Comparison of ENCODE assay signal across 9 cellular contexts in the genomic region with DNA sequence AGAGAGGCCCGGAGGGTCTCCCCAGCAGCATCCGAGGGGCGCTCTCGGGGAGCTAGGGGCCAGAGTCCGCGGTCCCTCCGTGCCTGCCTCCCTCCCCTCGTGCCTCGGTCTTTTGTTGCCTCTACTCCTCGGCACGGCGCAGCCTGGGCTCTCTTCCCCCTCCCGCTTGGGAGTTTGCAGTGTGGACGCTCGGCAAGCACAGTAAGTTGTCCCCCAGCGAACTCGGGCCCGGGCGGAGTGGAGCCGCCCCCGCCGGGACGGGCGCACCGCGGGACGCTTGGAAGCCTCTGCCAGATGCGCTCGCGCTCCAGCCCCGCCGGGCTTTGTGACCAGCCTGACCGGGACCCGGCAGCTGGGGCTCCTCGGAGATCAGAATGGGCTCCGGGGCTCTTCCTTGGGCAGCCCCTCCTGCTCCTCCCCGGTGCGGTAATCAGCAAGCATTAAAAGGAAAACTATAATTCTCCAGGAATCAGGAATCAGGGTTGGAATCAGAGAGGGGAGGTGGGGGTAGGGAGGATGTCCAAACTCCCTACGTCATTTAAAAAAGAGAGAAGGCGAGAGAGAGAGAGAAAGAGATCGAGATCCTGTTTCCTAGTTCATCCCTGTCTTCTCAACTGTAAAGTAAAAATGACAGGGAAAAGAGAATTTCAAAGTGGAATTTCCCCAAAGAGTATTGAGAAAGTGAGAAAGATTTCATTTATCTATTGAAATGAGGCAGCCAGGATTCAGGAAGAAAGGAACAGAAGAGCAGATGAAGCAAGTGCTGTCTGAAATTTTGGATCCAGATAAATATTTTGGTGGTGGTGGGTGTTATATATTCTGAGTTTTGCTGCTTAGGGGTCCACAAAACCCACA. TPM values are rescaled to one million over a fixed set of nuclear protein-coding genes. Genes with fewer than 3 reads are reported as not detected.
DNase-seq lines count a peak whose midpoint lies in the region; ATAC-seq and TF ChIP-seq lines count a peak whose summit lies in the region.
"Had no signal": no experiment of that assay in that cellular context is flagged by ENCODE, and none has a peak within 500 bp of the region (broad histone marks: within the 10 kb centered on the region; RNA-seq: fewer than 3 reads in every experiment).

No MANE protein-coding gene starts in this region.

- peaks cover 47% of the 10 kb centered on the region; the same call in 1 of the 2 replicates for H3K27me3 ChIP-seq in SK-N-SH (ENCODE audit: insufficient read depth)
- H3K27me3 ChIP-seq in SJSA1 (replicated peaks): peaks cover 24% of the 10 kb centered on the region
- peaks cover 98% of the 10 kb centered on the region for H3K27me3 ChIP-seq in left ventricle myocardium inferior (ENCODE audit: low read depth)

- TF ChIP-seq CTCF in SK-N-SH (IDR thresholded peaks at IDR 0.05) (no peak), left ventricle myocardium inferior (IDR thresholded peaks at IDR 0.05; ENCODE audit: borderline replicate concordance) (no peak)

- H3K27ac ChIP-seq in SK-N-SH (ENCODE audit: low read depth in 2 of 2, low read length in 1 of 2) (no peak overlapping the region), SJSA1 (peak overlapping the region; percentile 64), left ventricle myocardium inferior (replicated peaks) (peak overlapping the region; percentile 62)
- H3K27ac ChIP-seq: C4-2B had no signal

- intact Hi-C loops in left ventricle myocardium inferior (cut with micrococcal nuclease) (no loop called here), posterior cingulate gyrus (cut with DNase I) (no loop called here)

- no peaks in the 10 kb centered on the region for H3K9me2 ChIP-seq in SK-N-SH

- DNase-seq in SK-N-SH (peak; percentile 72), SJSA1 (ENCODE audit: low read depth in 1 of 2, low spot score in 2 of 2) (peak; percentile 71 to 74), left ventricle myocardium inferior (peak; percentile 18), posterior cingulate gyrus (peak in 8 of 10 donors; percentile 30 to 91 (median 48)), RKO (ENCODE audit: low spot score) (no peak)

- no peaks in the 10 kb centered on the region for H3K9me3 ChIP-seq in SK-N-SH
- H3K9me3 ChIP-seq in SJSA1 (replicated peaks): no peaks in the 10 kb centered on the region
- no peaks in the 10 kb centered on the region for H3K9me3 ChIP-seq in left ventricle myocardium inferior (replicated peaks)

- H2AFZ ChIP-seq in SK-N-SH (ENCODE audit: low read depth): no peak overlapping the region

- H3K36me3 ChIP-seq in SK-N-SH (replicated peaks in 1 of 2; ENCODE audit: control insufficient read depth in 1 of 2, insufficient read depth in 2 of 2, low read length in 1 of 2) (no peaks in the 10 kb centered on the region), SJSA1 (peaks cover 11% of the 10 kb centered on the region; the same call in 1 of the 2 replicates), left ventricle myocardium inferior (no peaks in the 10 kb centered on the region)

- CTCF ChIA-PET in SK-N-SH (lab: Yijun Ruan, JAX): interaction anchor here (1.0 kb wide), 1 partner anchor 13 kb away, joined by 4 read pairs; no protein-coding TSS in a partner anchor

- H3K4me3 ChIP-seq in SK-N-SH (ENCODE audit: low read depth in 2 of 2, low read length in 1 of 2): peak overlapping the region in 1 of 2 experiments; percentile 35; a peak in 1 of 4 replicates
- peak overlapping the region; percentile 72 for H3K4me3 ChIP-seq in SJSA1
- H3K4me3 ChIP-seq in left ventricle myocardium inferior: peak overlapping the region; percentile 64

- no peak for TF ChIP-seq RAD21 in SK-N-SH (IDR thresholded peaks at IDR 0.05; ENCODE audit: low read length)

- ATAC-seq in SK-N-SH treated with all-trans-retinoic acid at 6 μM for 48 hours: no peak; the same call in 2 of the 3 replicates
- ATAC-seq in GM19452 (IDR thresholded peaks at IDR 0.05; ENCODE audit: unreplicated experiment): no peak
- ATAC-seq in HG03025 (IDR thresholded peaks at IDR 0.05; ENCODE audit: low FRiP score, unreplicated experiment): no peak

- H3K79me2 ChIP-seq in SK-N-SH (ENCODE audit: insufficient read depth): no peaks in the 10 kb centered on the region

- peaks cover 0 to 3% of the 10 kb centered on the region in 2 experiments; a peak in 1 of 4 replicates for H3K4me1 ChIP-seq in SK-N-SH (ENCODE audit: control insufficient read depth in 1 of 2, insufficient read depth in 2 of 2, low read depth in 1 of 2, low read length in 1 of 2)
- H3K4me1 ChIP-seq in SJSA1 (replicated peaks): peaks cover 55% of the 10 kb centered on the region
- H3K4me1 ChIP-seq in left ventricle myocardium inferior: peaks cover 19% of the 10 kb centered on the region

- H4K20me1 ChIP-seq in SK-N-SH (ENCODE audit: insufficient read depth): no peaks in the 10 kb centered on the region

- no peaks in the 10 kb centered on the region for H3F3A ChIP-seq in SK-N-SH (replicated peaks; ENCODE audit: insufficient read depth)

- no peak overlapping the region for H3K4me2 ChIP-seq in SK-N-SH

- TF ChIP-seq EP300 in SK-N-SH (IDR thresholded peaks at IDR 0.05; ENCODE audit: borderline replicate concordance in 1 of 2, low read depth in 1 of 2, low read length in 1 of 2): no peak

- WGBS in SK-N-SH (ENCODE audit: low lambda C conversion rate): 12% methylated on average over 19 of the region's 41 CpGs

- H3K9ac ChIP-seq in SK-N-SH: no peak overlapping the region

- POLR2A ChIA-PET in SK-N-SH (lab: Yijun Ruan, JAX): no interaction called here

TF ChIP-seq in SK-N-SH, 30 proteins besides CTCF, POLR2A, EP300 and RAD21:
- peak; percentile 65; the same call in 1 of the 2 replicates for TF ChIP-seq EZH2phosphoT487 (IDR thresholded peaks at IDR 0.05; ENCODE audit: borderline replicate concordance, low read depth)
- no peak for TF ChIP-seq JUND (IDR thresholded peaks at IDR 0.05)

TF ChIP-seq in SK-N-SH treated with all-trans-retinoic acid at 6 μM for 48 hours, 23 proteins besides CTCF, POLR2A, EP300 and RAD21:
- no peak for TF ChIP-seq BACH2 (CRISPR knock-in tag; IDR thresholded peaks at IDR 0.05; ENCODE audit: borderline replicate concordance)
- no peak for TF ChIP-seq CREB5 (CRISPR knock-in tag; IDR thresholded peaks at IDR 0.05; ENCODE audit: low read depth)
- no peak for TF ChIP-seq PATZ1 (CRISPR knock-in tag; IDR thresholded peaks at IDR 0.05; ENCODE audit: borderline replicate concordance)
- no peak for TF ChIP-seq ZNF565 (CRISPR knock-in tag; conservative IDR thresholded peaks at IDR 0.05; ENCODE audit: low read depth)
- TF ChIP-seq TOX (CRISPR knock-in tag; IDR thresholded peaks at IDR 0.05; ENCODE audit: borderline replicate concordance): no peak
- TF ChIP-seq ZFP30 (CRISPR knock-in tag; IDR thresholded peaks at IDR 0.05): no peak
- TF ChIP-seq ZC3H10 (CRISPR knock-in tag; IDR thresholded peaks at IDR 0.05): no peak
- no peak for TF ChIP-seq GLIS3 (CRISPR knock-in tag; IDR thresholded peaks at IDR 0.05)

RNA-seq across cellular contexts. Expression of gene TMEM200C, which starts 0.8 kb away (rescaled TPM):
- polyA plus RNA-seq in SK-N-SH (2012; rRNA removed): not detected in 2 replicates
- not detected in 2 replicates for polyA plus RNA-seq in SK-N-SH (2012; cell fraction: cytosol; rRNA removed)
- polyA plus RNA-seq in SK-N-SH (2012; cell fraction: nucleus; rRNA removed): not detected in 2 replicates
- total RNA-seq in SJSA1 (2014; rRNA removed; shearing (Covaris generic)): 3.9 and 8.1 TPM in 2 replicates
- total RNA-seq in left ventricle myocardium inferior: 0.96 TPM

Comparison
In these comparisons a context has a peak if more than half of its experiments do, and no peak if none do; other contexts are left out.
1. H3K27ac ChIP-seq: peak in SJSA1 (single experiment) and left ventricle myocardium inferior (single experiment); none in SK-N-SH (0 of 2).